Comparison of ENCODE assay signal across 12 cellular contexts in genomic region chr11:36456136-36456535, GRCh38. TPM values are rescaled to one million over a fixed set of nuclear protein-coding genes. Genes with fewer than 3 reads are reported as not detected.
DNase-seq lines count a peak whose midpoint lies in the region; ATAC-seq, FAIRE-seq and TF ChIP-seq lines count a peak whose summit lies in the region.
"Had no signal": no experiment of that assay in that cellular context is flagged by ENCODE, and none has a peak within 500 bp of the region (broad histone marks: within the 10 kb centered on the region; RNA-seq: fewer than 3 reads in every experiment).

No MANE protein-coding gene starts in this region.

- no peak for TF ChIP-seq EP300 in K562 (IDR thresholded peaks at IDR 0.05; ENCODE audit: low read length)

- no peak for TF ChIP-seq CTCF in K562 (IDR thresholded peaks at IDR 0.05 in 2 of 3, conservative IDR thresholded peaks at IDR 0.05 in 1 of 3; ENCODE audit: insufficient read depth in 2 of 3, low read depth in 1 of 3, low read length in 3 of 3)

- WGBS in K562 (ENCODE audit: insufficient coverage, low coverage, missing lambda C conversion rate): 41% methylated on average over 6 of the region's 6 CpGs

- H3K79me2 ChIP-seq in K562 (ENCODE audit: control insufficient read depth, insufficient read depth, low read length): no peaks in the 10 kb centered on the region

- no peaks in the 10 kb centered on the region for H3K27me3 ChIP-seq in BLaER1 treated with 17β-estradiol and CSF1 and Interleukin-3, amounts not matched to agents 10 nM and 100 nM
- peaks cover 2 to 35% of the 10 kb centered on the region in 2 experiments; a peak in 3 of 5 replicates for H3K27me3 ChIP-seq in K562 (ENCODE audit: control insufficient read depth in 2 of 2, insufficient read depth in 2 of 2, low read length in 2 of 2)

- peak overlapping the region; percentile 67 to 92 (median 87) for H3K4me2 ChIP-seq in BLaER1 treated with 17β-estradiol and CSF1 and Interleukin-3, amounts not matched to agents 10 nM and 100 nM
- no peak overlapping the region for H3K4me2 ChIP-seq in K562 (ENCODE audit: insufficient read depth, low read length)

- DNase-seq in K562 (ENCODE audit: extremely low read depth in 1 of 4, low spot score in 3 of 4) (no peak), left ventricle myocardium superior (no peak), skeletal muscle cell (ENCODE audit: low read depth) (peak; percentile 44), ecto neural progenitor cell (ENCODE audit: low spot score) (no peak), posterior vena cava (ENCODE audit: low spot score) (no peak)
- DNase-seq: activated B cell treated with CpG ODN at 0.5 μM for 24 hours; activated naive CD4-positive, alpha-beta T cell treated with anti-CD3 and anti-CD28 coated beads, Interleukin-2, amount 10 ng/mL, durations not matched to agents 7 days and 5 days; naive thymus-derived CD8-positive, alpha-beta T cell; NCI-H1048 had no signal

- peaks cover 59 to 74% (median 72%) of the 10 kb centered on the region in 10 experiments for H3K4me1 ChIP-seq in BLaER1 treated with 17β-estradiol and CSF1 and Interleukin-3, amounts not matched to agents 10 nM and 100 nM
- H3K4me1 ChIP-seq in K562 (replicated peaks in 1 of 2; ENCODE audit: control insufficient read depth in 2 of 2, insufficient read depth in 2 of 2, low read length in 2 of 2): peaks cover 6 to 13% of the 10 kb centered on the region in 2 experiments; a peak in 3 of 5 replicates

- POLR2A ChIA-PET in K562 (lab: Yijun Ruan, JAX): interaction anchor here (0.6 to 1.0 kb wide), 2 partner anchors 14 to 619 kb away, joined by 3 to 4 read pairs; no protein-coding TSS in a partner anchor

- intact Hi-C loops in K562 (cut with micrococcal nuclease) (loop anchor here (5.0 kb wide), 1 partner anchor 94 kb away; no protein-coding TSS in a partner anchor), left ventricle myocardium superior (cut with micrococcal nuclease) (no loop called here), posterior vena cava (cut with DNase I) (no loop called here)

- no TSS peak for BruUV-seq in K562 (replicated peaks; lab: Mats Ljungman, UMichigan)

- peak overlapping the region; percentile 30 to 76 (median 70); a peak in 19 of 22 replicates for H3K27ac ChIP-seq in BLaER1 treated with 17β-estradiol and CSF1 and Interleukin-3, amounts not matched to agents 10 nM and 100 nM
- H3K27ac ChIP-seq in K562 (ENCODE audit: extremely low read depth, low read depth, low read length): no peak overlapping the region

- H3K4me3 ChIP-seq in BLaER1 treated with 17β-estradiol and CSF1 and Interleukin-3, amounts not matched to agents 10 nM and 100 nM: peak overlapping the region in 3 of 10 experiments; percentile 5 to 32 (median 14); a peak in 1 of 20 replicates
- H3K4me3 ChIP-seq in K562: no peak overlapping the region
- H3K4me3 ChIP-seq in skeletal muscle cell (ENCODE audit: low read depth, low read length): no peak overlapping the region

- peak overlapping the region; percentile 40 to 71 (median 66); a peak in 20 of 22 replicates for H3K9ac ChIP-seq in BLaER1 treated with 17β-estradiol and CSF1 and Interleukin-3, amounts not matched to agents 10 nM and 100 nM
- no peak overlapping the region for H3K9ac ChIP-seq in K562 (ENCODE audit: insufficient read depth in 1 of 2, low read depth in 2 of 2, low read length in 2 of 2)

- peaks cover 0 to 8% (median 3%) of the 10 kb centered on the region in 11 experiments; a peak in 6 of 22 replicates for H3K36me3 ChIP-seq in BLaER1 treated with 17β-estradiol and CSF1 and Interleukin-3, amounts not matched to agents 10 nM and 100 nM
- no peaks in the 10 kb centered on the region for H3K36me3 ChIP-seq in K562 (ENCODE audit: control insufficient read depth, insufficient read depth, low read length)

- in situ Hi-C loops in K562 (cut with MboI): no loop called here

- H3K9me1 ChIP-seq in K562 (ENCODE audit: control insufficient read depth, insufficient read depth, low read length): no peaks in the 10 kb centered on the region

- CTCF ChIA-PET in K562 (lab: Yijun Ruan, JAX; ENCODE audit: low intra/inter-chr PET ratio): no interaction called here

- ATAC-seq in K562: no peak
- peak; percentile 17 for ATAC-seq in left ventricle myocardium superior
- ATAC-seq in GM21390 (IDR thresholded peaks at IDR 0.05; ENCODE audit: unreplicated experiment): no peak
- ATAC-seq in GM18502 (IDR thresholded peaks at IDR 0.05; ENCODE audit: poor library complexity, unreplicated experiment): no peak
- ATAC-seq: naive thymus-derived CD8-positive, alpha-beta T cell had no signal

- TF ChIP-seq POLR2A in K562 (conservative IDR thresholded peaks at IDR 0.05): no peak

- no peak overlapping the region for H2AFZ ChIP-seq in K562 (ENCODE audit: low read depth, low read length)

- peaks cover 0 to 4% (median 0%) of the 10 kb centered on the region in 11 experiments; a peak in 2 of 22 replicates for H4K20me1 ChIP-seq in BLaER1 treated with 17β-estradiol and CSF1 and Interleukin-3, amounts not matched to agents 10 nM and 100 nM
- H4K20me1 ChIP-seq in K562 (replicated peaks; ENCODE audit: control insufficient read depth, insufficient read depth, low read length): no peaks in the 10 kb centered on the region

- no peak for FAIRE-seq in K562 (lab: Jason Lieb, UNC)

- H3K9me3 ChIP-seq in BLaER1 treated with 17β-estradiol and CSF1 and Interleukin-3, amounts not matched to agents 10 nM and 100 nM (replicated peaks in 1 of 11): no peaks in the 10 kb centered on the region
- H3K9me3 ChIP-seq in K562 (replicated peaks; ENCODE audit: control insufficient read depth, insufficient read depth, low read depth, low read length): no peaks in the 10 kb centered on the region

- TF ChIP-seq RAD21 in K562 (CRISPR knock-in tag; conservative IDR thresholded peaks at IDR 0.05 in 1 of 2, IDR thresholded peaks at IDR 0.05 in 1 of 2): no peak

TF ChIP-seq in K562, 482 proteins besides CTCF, POLR2A, EP300 and RAD21:
- TF ChIP-seq BRD9 (IDR thresholded peaks at IDR 0.05; ENCODE audit: low read depth, partially characterized antibody): no peak
- TF ChIP-seq FOSL1 (tag; conservative IDR thresholded peaks at IDR 0.05): peak; percentile 6; the same call in 1 of the 2 replicates

RNA-seq across cellular contexts. Expression of gene TRAF6, which starts 53.9 kb away (rescaled TPM):
- total RNA-seq in K562 (2011; cell fraction: chromatin; rRNA removed; ENCODE audit: low replicate concordance): 12.5 and 26.3 TPM in 2 replicates
- total RNA-seq in K562 (2011; cell fraction: nucleolus; rRNA removed): 6.8 and 9.1 TPM in 2 replicates
- total RNA-seq in K562 (2011; cell fraction: nucleoplasm; rRNA removed): 14.2 and 23.3 TPM in 2 replicates
- 5.0 and 6.4 TPM in 2 replicates for total RNA-seq in K562 (2014; rRNA removed)
- 8.2 and 11.6 TPM in 2 replicates for total RNA-seq in K562 (2014; rRNA removed; fragmentation: Illumina TruSeq; extraction: Trizol)
- total RNA-seq in K562 (2015; rRNA removed; fragmentation: Illumina TruSeq; extraction: Trizol): 8.0 and 8.3 TPM in 2 replicates
- total RNA-seq in K562 (2021): 9.2 and 10.0 TPM in 2 replicates
- polyA plus RNA-seq in K562 (2011; rRNA removed): 10.6 and 13.1 TPM in 2 replicates
- polyA plus RNA-seq in K562 (2011; cell fraction: cytosol; rRNA removed): 5.3 and 7.6 TPM in 2 replicates
- polyA plus RNA-seq in K562 (2011; cell fraction: nucleus; rRNA removed): 16.0 and 17.9 TPM in 2 replicates
- polyA plus RNA-seq in K562 (2012): 5.4 and 6.9 TPM in 2 replicates
- polyA plus RNA-seq in K562 (2014; fragmentation: Illumina TruSeq; extraction: Trizol): 8.4 and 9.3 TPM in 2 replicates
- 1 to 10 TPM; 2.0 to 4.2 TPM for polyA plus RNA-seq in K562 (2014; fragmentation: Nextera tagmentation; extraction: Ambion mirVana)
- 4.4 and 5.4 TPM in 2 replicates for polyA plus RNA-seq in K562 (2014; rRNA removed)
- polyA minus RNA-seq in K562 (2011; rRNA and poly(A)+ RNA removed): 16.6 and 17.1 TPM in 2 replicates
- polyA minus RNA-seq in K562 (2011; cell fraction: cytosol; rRNA and poly(A)+ RNA removed): 7.3 and 10.0 TPM in 2 replicates
- 8.8 and 16.6 TPM in 2 replicates for polyA minus RNA-seq in K562 (2011; cell fraction: nucleus; rRNA and poly(A)+ RNA removed)
- 11.6 TPM for total RNA-seq in left ventricle myocardium superior
- total RNA-seq in posterior vena cava: 10 to 100 TPM; 13.9 to 16.0 TPM

Comparison
In these comparisons a context has a peak if more than half of its experiments do, and no peak if none do; other contexts are left out.
1. H3K9ac ChIP-seq: peak in BLaER1 treated with 17β-estradiol and CSF1 and Interleukin-3, amounts not matched to agents 10 nM and 100 nM (11 of 11); none in K562 (0 of 2).